In the genomic region with DNA sequence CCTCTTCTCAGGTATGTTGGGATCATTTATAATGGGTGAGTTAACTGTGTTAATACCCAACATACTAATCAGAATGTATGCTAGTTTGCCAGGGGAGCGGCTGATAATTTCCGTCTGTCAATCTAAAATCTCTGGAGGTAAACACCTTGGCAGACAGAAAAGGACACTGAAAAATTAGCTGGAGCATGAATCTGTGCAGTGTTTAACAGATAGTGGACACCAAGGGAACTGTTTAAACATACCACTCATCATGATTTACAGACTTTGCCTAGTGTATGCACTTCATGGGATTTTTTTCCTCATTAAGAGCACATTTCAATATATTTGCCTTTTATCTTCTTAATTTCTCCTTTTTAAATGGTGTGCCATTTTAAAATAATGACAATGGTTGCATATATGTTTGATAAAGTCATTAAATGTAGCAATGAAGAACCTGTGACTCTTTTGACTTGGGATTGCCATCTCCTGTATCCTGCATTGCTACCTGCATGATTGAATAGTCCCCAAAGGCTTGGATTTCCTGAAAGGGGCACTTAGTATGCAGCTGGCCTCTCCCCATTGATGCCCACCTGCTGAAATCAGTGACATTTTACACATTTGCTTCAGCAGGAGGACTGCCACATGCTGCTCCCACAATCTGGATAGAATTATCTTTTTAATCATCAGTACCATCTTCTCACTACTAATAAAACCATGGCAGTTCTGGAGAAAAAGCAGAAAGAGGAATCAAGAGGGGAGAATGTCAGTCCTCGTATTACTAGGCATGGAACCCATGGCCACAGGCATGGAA, we compare ENCODE assay signal across 21 cellular contexts.
"Had no signal": no experiment of that assay in that cellular context is flagged by ENCODE, and none has a peak within 500 bp of the region (broad histone marks: within the 10 kb centered on the region; RNA-seq: fewer than 3 reads in every experiment).

No MANE protein-coding gene starts in this region.

- H3K4me1 ChIP-seq: breast epithelium had no signal

- H3K27me3 ChIP-seq: breast epithelium had no signal

- DNase-seq: activated CD4-positive, alpha-beta T cell treated with anti-CD3 and anti-CD28 coated beads for 48 hours; activated CD4-positive, alpha-beta T cell treated with anti-CD3 and anti-CD28 coated beads, Interleukin-2, amount 50 U/mL, for 4 hours; activated CD4-positive, CD25-positive, alpha-beta regulatory T cell treated with anti-CD3 and anti-CD28 coated beads, Interleukin-2, amount 50 U/mL, for 72 hours; activated CD8-positive, alpha-beta memory T cell treated with anti-CD3 and anti-CD28 coated beads, Interleukin-2, amount 50 U/mL, for 48 hours; activated CD8-positive, alpha-beta T cell treated with anti-CD3 and anti-CD28 coated beads, Interleukin-2, amount 10 ng/mL, durations not matched to agents 7 days and 5 days; activated naive CD4-positive, alpha-beta T cell; activated T-cell treated with anti-CD3 and anti-CD28 coated beads, Interleukin-2, amount 50 U/mL, for 1 hour; aorta; KG1; NCI-H1092; NCI-H1436; NCI-H187 treated with DMSO at 0.1 percent for 48 hours; NCI-H2081 treated with DMSO at 0.1 percent for 48 hours; NCI-H2227 treated with DMSO at 0.1 percent for 48 hours; NCI-H446 treated with DMSO at 0.1 percent for 48 hours; NCI-H524 treated with DMSO at 0.1 percent for 48 hours; SIG-M5; T-helper 17 cell; T-helper 9 cell had no signal

- ATAC-seq: activated CD8-positive, alpha-beta T cell treated with anti-CD3 and anti-CD28 coated beads, Interleukin-2, amount 10 ng/mL, durations not matched to agents 7 days and 5 days; T-helper 17 cell; WTC11 had no signal

- H3K36me3 ChIP-seq: breast epithelium had no signal

- H3K9me3 ChIP-seq: breast epithelium had no signal

- H3K4me3 ChIP-seq: breast epithelium had no signal

- H3K27ac ChIP-seq: breast epithelium had no signal
